Comparison of ENCODE assay signal across 12 cellular contexts in genomic region chrX:137166591-137166990, GRCh38.
DNase-seq lines count a peak whose midpoint lies in the region; ATAC-seq, FAIRE-seq and TF ChIP-seq lines count a peak whose summit lies in the region.
"Had no signal": no experiment of that assay in that cellular context is flagged by ENCODE, and none has a peak within 500 bp of the region (broad histone marks: within the 10 kb centered on the region; RNA-seq: fewer than 3 reads in every experiment).

No MANE protein-coding gene starts in this region.

- POLR2A ChIA-PET in OCI-LY7 (lab: Charles Lee), result interaction anchor here (0.7 kb wide), 1 partner anchor 139 kb away, joined by 3 read pairs; no protein-coding TSS in a partner anchor

- CTCF ChIA-PET in OCI-LY7 (lab: Charles Lee; ENCODE audit: unreplicated experiment), result no interaction called here

- no peaks in the 10 kb centered on the region for H3K9me2 ChIP-seq in OCI-LY7 (ENCODE audit: insufficient read depth, low read length)

- TF ChIP-seq EP300 in suprapubic skin (IDR thresholded peaks at IDR 0.05), result no peak

- H3K36me3 ChIP-seq in OCI-LY7 (ENCODE audit: insufficient read depth, low read length) (no peaks in the 10 kb centered on the region), suprapubic skin (no peaks in the 10 kb centered on the region)

- no peaks in the 10 kb centered on the region for H3K9me3 ChIP-seq in OCI-LY7 (ENCODE audit: low read length)
- no peaks in the 10 kb centered on the region for H3K9me3 ChIP-seq in suprapubic skin
- H3K9me3 ChIP-seq: psoas muscle had no signal

- H3K4me2 ChIP-seq in OCI-LY7 (ENCODE audit: low read length), result no peak overlapping the region

- ATAC-seq in foreskin keratinocyte (no peak), HG03378 (IDR thresholded peaks at IDR 0.05; ENCODE audit: unreplicated experiment) (no peak)
- ATAC-seq: activated naive CD4-positive, alpha-beta T cell treated with anti-CD3 and anti-CD28 coated beads, Interleukin-2, amount 50 U/mL, for 72 hours; psoas muscle had no signal

- no peaks in the 10 kb centered on the region for H3K79me2 ChIP-seq in OCI-LY7 (ENCODE audit: insufficient read depth, low read depth, low read length)

- intact Hi-C loops in OCI-LY7 (cut with micrococcal nuclease; ENCODE audit: unreplicated experiment), result no loop called here

- 46% methylated on average over 2 of the region's 2 CpGs for WGBS in suprapubic skin

- H3K4me1 ChIP-seq in OCI-LY7 (ENCODE audit: insufficient read depth, low read length, poor library complexity, severe bottlenecking) (no peaks in the 10 kb centered on the region), foreskin keratinocyte (no peaks in the 10 kb centered on the region), suprapubic skin (no peaks in the 10 kb centered on the region)
- H3K4me1 ChIP-seq: psoas muscle had no signal

- DNase-seq in D721Med (ENCODE audit: insufficient read length, low spot score), result no peak
- DNase-seq in OCI-LY7 (ENCODE audit: low spot score), result no peak
- DNase-seq in foreskin keratinocyte, result no peak
- no peak for DNase-seq in anterior cingulate cortex (lab: John Stamatoyannopoulos, UW)
- DNase-seq in activated gamma-delta T cell (lab: John Stamatoyannopoulos, UW), result no peak
- no peak for DNase-seq in suprapubic skin (ENCODE audit: low spot score in 2 of 2)
- DNase-seq: islet precursor cell, NCI-H446, psoas muscle had no signal

- no TSS peak for BruUV-seq in OCI-LY7 (replicated peaks; lab: Mats Ljungman, UMichigan)

- TF ChIP-seq CTCF in D721Med (IDR thresholded peaks at IDR 0.05; ENCODE audit: insufficient read depth, missing control alignments), result peak; percentile 7
- peak; percentile 69 for TF ChIP-seq CTCF in GM12873 (IDR thresholded peaks at IDR 0.05; ENCODE audit: insufficient read depth, low read depth, low read length, missing control alignments)
- peak; percentile 48; the same call in 1 of the 2 replicates for TF ChIP-seq CTCF in OCI-LY7 (conservative IDR thresholded peaks at IDR 0.05; ENCODE audit: low read length)
- TF ChIP-seq CTCF in foreskin keratinocyte (conservative IDR thresholded peaks at IDR 0.05), result peak; percentile 9
- no peak for TF ChIP-seq CTCF in suprapubic skin (IDR thresholded peaks at IDR 0.05)

- TF ChIP-seq POLR2A in suprapubic skin (IDR thresholded peaks at IDR 0.05), result no peak

- no peak for FAIRE-seq in D721Med (lab: Jason Lieb, UNC)

- no peaks in the 10 kb centered on the region for H3K27me3 ChIP-seq in foreskin keratinocyte
- H3K27me3 ChIP-seq in suprapubic skin, result no peaks in the 10 kb centered on the region

- H4K20me1 ChIP-seq in OCI-LY7 (ENCODE audit: insufficient read depth, low read length), result no peaks in the 10 kb centered on the region

- no peak overlapping the region for H2AFZ ChIP-seq in OCI-LY7 (ENCODE audit: low read length)

- H3K27ac ChIP-seq in OCI-LY7 (ENCODE audit: low read depth, low read length, poor library complexity, severe bottlenecking), result no peak overlapping the region
- no peak overlapping the region for H3K27ac ChIP-seq in foreskin keratinocyte
- no peak overlapping the region for H3K27ac ChIP-seq in suprapubic skin
- H3K27ac ChIP-seq: psoas muscle had no signal

- H3K4me3 ChIP-seq in OCI-LY7 (ENCODE audit: low read depth, low read length, poor library complexity, severe bottlenecking) (no peak overlapping the region), suprapubic skin (no peak overlapping the region)
- H3K4me3 ChIP-seq: psoas muscle had no signal

Comparison
In these comparisons a context has a peak if more than half of its experiments do, and no peak if none do; other contexts are left out.
1. CTCF ChIP-seq: peak in D721Med (single experiment), GM12873 (single experiment), OCI-LY7 (single experiment) and foreskin keratinocyte (single experiment); none in suprapubic skin (0 of 2).